Comparison of ENCODE assay signal across 8 cellular contexts in genomic region chr6:97215157-97215769, GRCh38.
DNase-seq lines count a peak whose midpoint lies in the region; ATAC-seq and TF ChIP-seq lines count a peak whose summit lies in the region.

No MANE protein-coding gene starts in this region.

- no peak overlapping the region for H3K4me3 ChIP-seq in sigmoid colon
- no peak overlapping the region for H3K4me3 ChIP-seq in esophagus muscularis mucosa

- H3K4me3 Mint-ChIP-seq in brain: peak overlapping the region; percentile 45 to 80 (median 74)
- H3K4me3 Mint-ChIP-seq in naive thymus-derived CD8-positive, alpha-beta T cell: no peak overlapping the region

- 83% methylated on average over 6 of the region's 6 CpGs for WGBS in sigmoid colon, 2 donors
- WGBS in esophagus muscularis mucosa: 76% methylated on average over 6 of the region's 6 CpGs

- H3K27ac ChIP-seq in sigmoid colon (no peak overlapping the region), esophagus muscularis mucosa (replicated peaks in 1 of 4) (no peak overlapping the region)

- no peaks in the 10 kb centered on the region for H3K4me1 ChIP-seq in sigmoid colon
- no peaks in the 10 kb centered on the region for H3K4me1 ChIP-seq in esophagus muscularis mucosa

- H3K27me3 Mint-ChIP-seq in brain: no peaks in the 10 kb centered on the region
- no peaks in the 10 kb centered on the region for H3K27me3 Mint-ChIP-seq in naive thymus-derived CD8-positive, alpha-beta T cell

- H3K27me3 ChIP-seq in sigmoid colon (no peaks in the 10 kb centered on the region), esophagus muscularis mucosa (no peaks in the 10 kb centered on the region)

- H3K9me3 ChIP-seq in sigmoid colon (no peaks in the 10 kb centered on the region), esophagus muscularis mucosa (no peaks in the 10 kb centered on the region)

- no peak for DNase-seq in GM10266 (ENCODE audit: extremely low spot score)
- peak; percentile 27 for DNase-seq in NAMALWA (ENCODE audit: low spot score)
- peak; percentile 46 for DNase-seq in left kidney (ENCODE audit: low read depth, low spot score)
- DNase-seq in sigmoid colon: no peak
- DNase-seq in esophagus muscularis mucosa (ENCODE audit: extremely low spot score): no peak
- no peak for DNase-seq in naive thymus-derived CD8-positive, alpha-beta T cell

- TF ChIP-seq EP300 in sigmoid colon (IDR thresholded peaks at IDR 0.05) (no peak), esophagus muscularis mucosa (IDR thresholded peaks at IDR 0.05) (no peak)

- intact Hi-C loops in sigmoid colon (cut with DNase I): no loop called here
- intact Hi-C loops in esophagus muscularis mucosa (cut with DNase I): no loop called here

- no peaks in the 10 kb centered on the region for H3K9me3 Mint-ChIP-seq in brain
- H3K9me3 Mint-ChIP-seq in naive thymus-derived CD8-positive, alpha-beta T cell: no peaks in the 10 kb centered on the region

- peak overlapping the region; percentile 62 to 97 (median 92) for H3K27ac Mint-ChIP-seq in brain
- peak overlapping the region in 1 of 10 donors; percentile 63 for H3K27ac Mint-ChIP-seq in naive thymus-derived CD8-positive, alpha-beta T cell

- no peak for ATAC-seq in HG03342 (IDR thresholded peaks at IDR 0.05; ENCODE audit: unreplicated experiment)
- ATAC-seq in naive thymus-derived CD8-positive, alpha-beta T cell: no peak

- no peak for TF ChIP-seq POLR2A in sigmoid colon (IDR thresholded peaks at IDR 0.05)
- TF ChIP-seq POLR2A in esophagus muscularis mucosa (IDR thresholded peaks at IDR 0.05; ENCODE audit: low read depth): no peak

- H3K36me3 Mint-ChIP-seq in brain: peaks cover 8% of the 10 kb centered on the region
- H3K36me3 Mint-ChIP-seq in naive thymus-derived CD8-positive, alpha-beta T cell: peaks cover 0 to 15% (median 12%) of the 10 kb centered on the region in 3 donors

- no peaks in the 10 kb centered on the region for H3K36me3 ChIP-seq in sigmoid colon
- H3K36me3 ChIP-seq in esophagus muscularis mucosa: no peaks in the 10 kb centered on the region

- H3K4me1 Mint-ChIP-seq in brain: peaks cover 29% of the 10 kb centered on the region
- H3K4me1 Mint-ChIP-seq in naive thymus-derived CD8-positive, alpha-beta T cell: peaks cover 0 to 5% (median under 1%) of the 10 kb centered on the region in 4 donors

- POLR2A ChIA-PET in naive thymus-derived CD8-positive, alpha-beta T cell (lab: Charles Lee): no interaction called here

- peak; percentile 17 for TF ChIP-seq CTCF in GM10266 (IDR thresholded peaks at IDR 0.05; ENCODE audit: control insufficient read depth, insufficient read depth, low read depth, missing control alignments)
- TF ChIP-seq CTCF in brain (conservative IDR thresholded peaks at IDR 0.05): peak; percentile 69 to 81
- peak in 1 of 4 experiments; percentile 36 for TF ChIP-seq CTCF in sigmoid colon (IDR thresholded peaks at IDR 0.05)
- peak in 1 of 3 experiments; percentile 35 for TF ChIP-seq CTCF in esophagus muscularis mucosa (IDR thresholded peaks at IDR 0.05)

Comparison
In these comparisons a context has a peak if more than half of its experiments do, and no peak if none do; other contexts are left out.
1. DNase-seq: peak in NAMALWA (single experiment) and left kidney (single experiment); none in GM10266 (single experiment), sigmoid colon (single experiment), esophagus muscularis mucosa (single experiment) and naive thymus-derived CD8-positive, alpha-beta T cell (0 of 10).
2. H3K4me3 Mint-ChIP-seq: peak in brain (5 of 5); none in naive thymus-derived CD8-positive, alpha-beta T cell (0 of 10).